ENCODE assay signal across 8 cellular contexts in genomic region chr1:53959664-53960250, GRCh38. TPM values are rescaled to one million over a fixed set of nuclear protein-coding genes. Genes with fewer than 3 reads are reported as not detected.
DNase-seq lines count a peak whose midpoint lies in the region; TF ChIP-seq lines count a peak whose summit lies in the region.

No MANE protein-coding gene starts in this region.

- no peak overlapping the region for H2BK120ac ChIP-seq in mesendoderm (ENCODE audit: low read depth, low read length)

- H3K9me3 ChIP-seq in DOHH2 (ENCODE audit: control insufficient read depth, insufficient read depth, low read length) (no peaks in the 10 kb centered on the region), Karpas-422 (ENCODE audit: low read length) (no peaks in the 10 kb centered on the region)

- H3K4me3 ChIP-seq in DOHH2 (ENCODE audit: low read length) (no peak overlapping the region), Karpas-422 (ENCODE audit: low read length) (no peak overlapping the region), mesendoderm (ENCODE audit: low read length) (no peak overlapping the region)

- H3K27me3 Mint-ChIP-seq in activated T-helper 1 cell treated with anti-CD3 and anti-CD28 coated beads, Interleukin-12 subunit alpha, Interleukin-12 subunit beta, Interleukin-2, Interleukin-4 antibody, amounts not matched to agents 30 ng/mL and 10 ng/mL and 1 ng/mL, durations not matched to agents 14 hours and 24 hours and 36 hours (ENCODE audit: insufficient read depth) = no peaks in the 10 kb centered on the region

- H3K4ac ChIP-seq in mesendoderm (ENCODE audit: low read depth, low read length) = no peak overlapping the region

- H3K56ac ChIP-seq in mesendoderm (ENCODE audit: low read length) = no peak overlapping the region

- no peaks in the 10 kb centered on the region for H3K79me1 ChIP-seq in mesendoderm (ENCODE audit: low read length)

- H3K4me1 ChIP-seq in DOHH2 (ENCODE audit: control insufficient read depth, low read length) = no peaks in the 10 kb centered on the region
- peaks cover 25% of the 10 kb centered on the region for H3K4me1 ChIP-seq in Karpas-422 (ENCODE audit: low read length)
- H3K4me1 ChIP-seq in mesendoderm (ENCODE audit: control insufficient read depth, low read depth, low read length) = peaks cover 13% of the 10 kb centered on the region

- H4K20me1 ChIP-seq in DOHH2 (ENCODE audit: control insufficient read depth, insufficient read depth, low read depth, low read length) = no peaks in the 10 kb centered on the region
- H4K20me1 ChIP-seq in Karpas-422 (ENCODE audit: insufficient read depth, low read depth, low read length) = no peaks in the 10 kb centered on the region

- no peak overlapping the region for H2AK5ac ChIP-seq in mesendoderm (ENCODE audit: low read length)

- H3K9me2 ChIP-seq in DOHH2 (replicated peaks; ENCODE audit: control insufficient read depth, low read length) (no peaks in the 10 kb centered on the region), Karpas-422 (replicated peaks; ENCODE audit: insufficient read depth, low read length) (no peaks in the 10 kb centered on the region)

- H3K79me2 ChIP-seq in DOHH2 (ENCODE audit: control insufficient read depth, low read length) (no peaks in the 10 kb centered on the region), Karpas-422 (ENCODE audit: low read length) (peaks cover 17% of the 10 kb centered on the region), mesendoderm (ENCODE audit: control insufficient read depth, insufficient read depth, low read length) (no peaks in the 10 kb centered on the region)

- H2BK15ac ChIP-seq in mesendoderm (replicated peaks; ENCODE audit: low read depth) = no peak overlapping the region

- no peak overlapping the region for H3K23ac ChIP-seq in mesendoderm (ENCODE audit: low read length)

- intact Hi-C loops in head of caudate nucleus (cut with DNase I) = no loop called here
- intact Hi-C loops in activated T-helper 1 cell treated with anti-CD3 and anti-CD28 coated beads, Interleukin-12 subunit alpha, Interleukin-12 subunit beta, Interleukin-2, Interleukin-4 antibody, amounts not matched to agents 30 ng/mL and 10 ng/mL and 1 ng/mL, durations not matched to agents 14 hours and 24 hours and 36 hours (cut with micrococcal nuclease) = loop anchor here (1.0 kb wide), 4 partner anchors 14 to 121 kb away; partner anchors contain the start of genes IFT25 and NDC1

- H3K4me3 Mint-ChIP-seq in activated T-helper 1 cell treated with anti-CD3 and anti-CD28 coated beads, Interleukin-12 subunit alpha, Interleukin-12 subunit beta, Interleukin-2, Interleukin-4 antibody, amounts not matched to agents 30 ng/mL and 10 ng/mL and 1 ng/mL, durations not matched to agents 14 hours and 24 hours and 36 hours = no peak overlapping the region

- DNase-seq in Karpas-422 (peak; percentile 83), astrocyte of the hippocampus (ENCODE audit: low read depth, low spot score) (peak; percentile 30), mesendoderm (peak; percentile 63), head of caudate nucleus (no peak), SW480 (ENCODE audit: low spot score) (no peak)
- DNase-seq in stimulated activated CD4-positive, alpha-beta T cell treated with anti-CD3 and anti-CD28 coated beads, Interleukin-2, amount 100 ng/mL, for 48 hours = no peak
- DNase-seq in activated T-helper 1 cell treated with anti-CD3 and anti-CD28 coated beads, Interleukin-12 subunit alpha, Interleukin-12 subunit beta, Interleukin-2, Interleukin-4 antibody, amounts not matched to agents 30 ng/mL and 10 ng/mL and 1 ng/mL, durations not matched to agents 14 hours and 24 hours and 36 hours (ENCODE audit: low spot score) = no peak

- H3K36me3 Mint-ChIP-seq in activated T-helper 1 cell treated with anti-CD3 and anti-CD28 coated beads, Interleukin-12 subunit alpha, Interleukin-12 subunit beta, Interleukin-2, Interleukin-4 antibody, amounts not matched to agents 30 ng/mL and 10 ng/mL and 1 ng/mL, durations not matched to agents 14 hours and 24 hours and 36 hours (ENCODE audit: low read depth) = peaks cover 23% of the 10 kb centered on the region

- peaks cover 13% of the 10 kb centered on the region for H3K4me1 Mint-ChIP-seq in activated T-helper 1 cell treated with anti-CD3 and anti-CD28 coated beads, Interleukin-12 subunit alpha, Interleukin-12 subunit beta, Interleukin-2, Interleukin-4 antibody, amounts not matched to agents 30 ng/mL and 10 ng/mL and 1 ng/mL, durations not matched to agents 14 hours and 24 hours and 36 hours (ENCODE audit: low read depth)

- H4K8ac ChIP-seq in mesendoderm (ENCODE audit: low read depth, low read length) = no peak overlapping the region

- H3K27ac ChIP-seq in DOHH2 (ENCODE audit: low read depth, low read length) = no peak overlapping the region
- H3K27ac ChIP-seq in Karpas-422 (ENCODE audit: low read length) = no peak overlapping the region
- H3K27ac ChIP-seq in mesendoderm (ENCODE audit: low read depth, low read length) = no peak overlapping the region

- H3K9ac ChIP-seq in Karpas-422 (ENCODE audit: low read length) (no peak overlapping the region), mesendoderm (ENCODE audit: low read length) (no peak overlapping the region)

- H3K36me3 ChIP-seq in DOHH2 (ENCODE audit: control insufficient read depth, low read length) (peaks cover 65% of the 10 kb centered on the region), Karpas-422 (ENCODE audit: insufficient read depth, low read length) (peaks cover 62% of the 10 kb centered on the region), mesendoderm (ENCODE audit: control insufficient read depth, insufficient read depth, low read length) (no peaks in the 10 kb centered on the region)

- H3K4me2 ChIP-seq in DOHH2 (ENCODE audit: low read length) = no peak overlapping the region
- no peak overlapping the region for H3K4me2 ChIP-seq in Karpas-422 (ENCODE audit: low read depth, low read length, poor library complexity, severe bottlenecking)
- no peak overlapping the region for H3K4me2 ChIP-seq in mesendoderm (ENCODE audit: low read length)

- H3F3A ChIP-seq in DOHH2 (ENCODE audit: control insufficient read depth, insufficient read depth) = no peaks in the 10 kb centered on the region

- H3K18ac ChIP-seq in mesendoderm (ENCODE audit: low read length) = no peak overlapping the region

- H3K27me3 ChIP-seq in DOHH2 (ENCODE audit: control insufficient read depth, low read length) (no peaks in the 10 kb centered on the region), Karpas-422 (ENCODE audit: low read length) (no peaks in the 10 kb centered on the region), mesendoderm (ENCODE audit: insufficient read depth, low read length, poor library complexity) (no peaks in the 10 kb centered on the region)

- no peaks in the 10 kb centered on the region for H3K9me3 Mint-ChIP-seq in activated T-helper 1 cell treated with anti-CD3 and anti-CD28 coated beads, Interleukin-12 subunit alpha, Interleukin-12 subunit beta, Interleukin-2, Interleukin-4 antibody, amounts not matched to agents 30 ng/mL and 10 ng/mL and 1 ng/mL, durations not matched to agents 14 hours and 24 hours and 36 hours

- H2AFZ ChIP-seq in Karpas-422 (ENCODE audit: low read length) = no peak overlapping the region

- H3K27ac Mint-ChIP-seq in activated T-helper 1 cell treated with anti-CD3 and anti-CD28 coated beads, Interleukin-12 subunit alpha, Interleukin-12 subunit beta, Interleukin-2, Interleukin-4 antibody, amounts not matched to agents 30 ng/mL and 10 ng/mL and 1 ng/mL, durations not matched to agents 14 hours and 24 hours and 36 hours = no peak overlapping the region

- no peak overlapping the region for H4K5ac ChIP-seq in mesendoderm (ENCODE audit: low read length)

- TF ChIP-seq CTCF in DOHH2 (IDR thresholded peaks at IDR 0.05; ENCODE audit: low read depth, low read length, poor library complexity, severe bottlenecking) = peak; percentile 67

- H2BK5ac ChIP-seq in mesendoderm (ENCODE audit: low read length) = no peak overlapping the region

RNA-seq across cellular contexts. Expression of gene LRRC42, which starts 13.6 kb away (rescaled TPM):
- 37.7 and 50.1 TPM in 2 replicates for total RNA-seq in Karpas-422 (2014; rRNA removed; shearing (Covaris generic); ENCODE audit: low replicate concordance)
- polyA plus RNA-seq in mesendoderm (2013, experiment 1 of 2) = 33.7 TPM
- polyA plus RNA-seq in mesendoderm (2013, experiment 2 of 2) = 35.5 TPM
- 30.7 and 32.8 TPM in 2 replicates for total RNA-seq in activated T-helper 1 cell treated with anti-CD3 and anti-CD28 coated beads, Interleukin-12 subunit alpha, Interleukin-12 subunit beta, Interleukin-2, Interleukin-4 antibody, amounts not matched to agents 30 ng/mL and 10 ng/mL and 1 ng/mL, durations not matched to agents 14 hours and 24 hours and 36 hours

RNA-seq across cellular contexts. Expression of gene IFT25, which starts 14.3 kb away (rescaled TPM):
- 79.3 and 102 TPM in 2 replicates for total RNA-seq in Karpas-422 (2014; rRNA removed; shearing (Covaris generic); ENCODE audit: low replicate concordance)
- polyA plus RNA-seq in mesendoderm (2013, experiment 1 of 2) = 39.6 TPM
- polyA plus RNA-seq in mesendoderm (2013, experiment 2 of 2) = 38.7 TPM
- 50.2 and 52.6 TPM in 2 replicates for total RNA-seq in activated T-helper 1 cell treated with anti-CD3 and anti-CD28 coated beads, Interleukin-12 subunit alpha, Interleukin-12 subunit beta, Interleukin-2, Interleukin-4 antibody, amounts not matched to agents 30 ng/mL and 10 ng/mL and 1 ng/mL, durations not matched to agents 14 hours and 24 hours and 36 hours

RNA-seq across cellular contexts. Expression of gene LDLRAD1, which starts 58.2 kb away (rescaled TPM):
- total RNA-seq in Karpas-422 (2014; rRNA removed; shearing (Covaris generic); ENCODE audit: low replicate concordance) = not detected in 2 replicates
- polyA plus RNA-seq in mesendoderm (2013, experiment 1 of 2) = 0.04 TPM
- not detected for polyA plus RNA-seq in mesendoderm (2013, experiment 2 of 2)
- not detected in 2 replicates for total RNA-seq in activated T-helper 1 cell treated with anti-CD3 and anti-CD28 coated beads, Interleukin-12 subunit alpha, Interleukin-12 subunit beta, Interleukin-2, Interleukin-4 antibody, amounts not matched to agents 30 ng/mL and 10 ng/mL and 1 ng/mL, durations not matched to agents 14 hours and 24 hours and 36 hours

Comparison
In these comparisons a context has a peak if more than half of its experiments do, and no peak if none do; other contexts are left out.
1. DNase-seq: peak in Karpas-422 (single experiment), astrocyte of the hippocampus (single experiment) and mesendoderm (single experiment); none in stimulated activated CD4-positive, alpha-beta T cell treated with anti-CD3 and anti-CD28 coated beads, Interleukin-2, amount 100 ng/mL, for 48 hours (0 of 2), head of caudate nucleus (0 of 42), activated T-helper 1 cell treated with anti-CD3 and anti-CD28 coated beads, Interleukin-12 subunit alpha, Interleukin-12 subunit beta, Interleukin-2, Interleukin-4 antibody, amounts not matched to agents 30 ng/mL and 10 ng/mL and 1 ng/mL, durations not matched to agents 14 hours and 24 hours and 36 hours (single experiment) and SW480 (single experiment).